In the genomic region with DNA sequence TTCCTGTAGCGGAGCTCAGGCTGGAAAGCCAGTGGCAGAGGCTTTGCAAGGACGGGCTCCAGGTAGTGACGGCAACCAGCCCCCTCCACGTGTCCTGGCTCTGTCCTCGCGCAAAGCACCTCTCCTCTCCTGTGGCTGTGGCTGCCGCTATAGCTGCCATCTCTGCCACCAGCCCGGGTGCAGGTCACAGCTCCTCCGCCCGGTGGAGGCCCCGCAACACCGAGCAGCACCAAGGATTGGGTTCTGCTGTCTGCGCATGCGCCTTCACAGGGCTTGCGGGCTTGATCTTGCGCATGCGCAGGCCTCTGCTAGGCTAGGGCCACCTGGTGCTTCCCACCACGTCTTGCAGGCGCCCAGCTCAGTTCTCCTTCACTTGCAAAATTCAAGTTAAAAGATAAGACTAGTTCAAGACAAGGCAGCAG, we compare ENCODE assay signal across 9 cellular contexts.
DNase-seq lines count a peak whose midpoint lies in the region; ATAC-seq, FAIRE-seq and TF ChIP-seq lines count a peak whose summit lies in the region.
"Had no signal": no experiment of that assay in that cellular context is flagged by ENCODE, and none has a peak within 500 bp of the region (broad histone marks: within the 10 kb centered on the region; RNA-seq: fewer than 3 reads in every experiment).

No MANE protein-coding gene starts in this region.

- no peaks in the 10 kb centered on the region for H3K27me3 ChIP-seq in ascending aorta
- H3K27me3 ChIP-seq in MG63: no peaks in the 10 kb centered on the region

- no peaks in the 10 kb centered on the region for H3K4me1 ChIP-seq in ascending aorta

- intact Hi-C loops in ascending aorta (cut with DNase I): no loop called here

- H3K4me1 Mint-ChIP-seq in activated CD4-positive, alpha-beta memory T cell treated with anti-CD3 and anti-CD28 coated beads, Interleukin-2, amount 10 ng/mL, durations not matched to agents 7 days and 5 days: no peaks in the 10 kb centered on the region

- POLR2A ChIA-PET in activated CD4-positive, alpha-beta memory T cell treated with anti-CD3 and anti-CD28 coated beads, Interleukin-2, amount 10 ng/mL, durations not matched to agents 7 days and 5 days (lab: Charles Lee): no interaction called here

- no peaks in the 10 kb centered on the region for H3K36me3 Mint-ChIP-seq in activated CD4-positive, alpha-beta memory T cell treated with anti-CD3 and anti-CD28 coated beads, Interleukin-2, amount 10 ng/mL, durations not matched to agents 7 days and 5 days (ENCODE audit: low read depth)

- CTCF ChIA-PET in activated CD4-positive, alpha-beta memory T cell treated with anti-CD3 and anti-CD28 coated beads, Interleukin-2, amount 10 ng/mL, durations not matched to agents 7 days and 5 days (lab: Charles Lee): no interaction called here

- H3K9me3 Mint-ChIP-seq in activated CD4-positive, alpha-beta memory T cell treated with anti-CD3 and anti-CD28 coated beads, Interleukin-2, amount 10 ng/mL, durations not matched to agents 7 days and 5 days: peaks cover 3% of the 10 kb centered on the region

- no peaks in the 10 kb centered on the region for H3K36me3 ChIP-seq in ascending aorta
- no peaks in the 10 kb centered on the region for H3K36me3 ChIP-seq in MG63

- no peak for FAIRE-seq in GM12891 (lab: Jason Lieb, UNC)
- FAIRE-seq: islet of Langerhans had no signal

- peak in 1 of 3 experiments; percentile 12 for TF ChIP-seq CTCF in ascending aorta (IDR thresholded peaks at IDR 0.05)

- H3K27me3 Mint-ChIP-seq in activated CD4-positive, alpha-beta memory T cell treated with anti-CD3 and anti-CD28 coated beads, Interleukin-2, amount 10 ng/mL, durations not matched to agents 7 days and 5 days: no peaks in the 10 kb centered on the region

- H3K4me3 ChIP-seq in ascending aorta (peak overlapping the region in 1 of 2 donors; percentile 37), MG63 (no peak overlapping the region)

- no peaks in the 10 kb centered on the region for H3K9me3 ChIP-seq in ascending aorta
- no peaks in the 10 kb centered on the region for H3K9me3 ChIP-seq in MG63

- DNase-seq in activated CD4-positive, alpha-beta memory T cell treated with anti-CD3 and anti-CD28 coated beads, Interleukin-2, amount 10 ng/mL, durations not matched to agents 7 days and 5 days: peak; percentile 60
- DNase-seq in germinal center (ENCODE audit: low spot score): peak; percentile 81
- peak; percentile 2 for DNase-seq in stimulated activated CD4-positive, alpha-beta T cell treated with anti-CD3 and anti-CD28 coated beads, Interleukin-2, amount 100 ng/mL, for 4 hours (ENCODE audit: low read depth)
- DNase-seq in H4 (ENCODE audit: low spot score): no peak
- DNase-seq in ascending aorta (ENCODE audit: low spot score in 2 of 2): no peak
- DNase-seq in MG63: no peak
- no peak for DNase-seq in GM12891 (ENCODE audit: insufficient read length, low spot score)

- peak overlapping the region; percentile 24 for H3K4me3 Mint-ChIP-seq in activated CD4-positive, alpha-beta memory T cell treated with anti-CD3 and anti-CD28 coated beads, Interleukin-2, amount 10 ng/mL, durations not matched to agents 7 days and 5 days

- no peak overlapping the region for H3K27ac Mint-ChIP-seq in activated CD4-positive, alpha-beta memory T cell treated with anti-CD3 and anti-CD28 coated beads, Interleukin-2, amount 10 ng/mL, durations not matched to agents 7 days and 5 days

- no peak for TF ChIP-seq POLR2A in GM12891 (IDR thresholded peaks at IDR 0.05; ENCODE audit: low read depth, low read length)

- peak; percentile 65 for ATAC-seq in GM21723 (IDR thresholded peaks at IDR 0.05; ENCODE audit: unreplicated experiment)

- H3K27ac ChIP-seq in ascending aorta: no peak overlapping the region

TF ChIP-seq in GM12891, 5 proteins besides CTCF, POLR2A, EP300 and RAD21:
- TF ChIP-seq SPI1 (IDR thresholded peaks at IDR 0.05; ENCODE audit: low read depth, low read length) (no peak), PAX5 (IDR thresholded peaks at IDR 0.05; ENCODE audit: insufficient read depth, low read length, severe bottlenecking) (no peak)

Comparison
In these comparisons a context has a peak if more than half of its experiments do, and no peak if none do; other contexts are left out.
1. DNase-seq: peak in activated CD4-positive, alpha-beta memory T cell treated with anti-CD3 and anti-CD28 coated beads, Interleukin-2, amount 10 ng/mL, durations not matched to agents 7 days and 5 days (single experiment), germinal center (single experiment) and stimulated activated CD4-positive, alpha-beta T cell treated with anti-CD3 and anti-CD28 coated beads, Interleukin-2, amount 100 ng/mL, for 4 hours (single experiment); none in H4 (single experiment), ascending aorta (0 of 2), MG63 (single experiment) and GM12891 (single experiment).